ENCODE assay signal across 13 cellular contexts in genomic region chr1:101111461-101111860, GRCh38.
A peak's percentile ranks its signal among the peaks of the same experiment; 100 is the strongest.
DNase-seq lines count a peak whose midpoint lies in the region; ATAC-seq, FAIRE-seq and TF ChIP-seq lines count a peak whose summit lies in the region.
"Had no signal": no experiment of that assay in that cellular context is flagged by ENCODE, and none has a peak within 500 bp of the region (broad histone marks: within the 10 kb centered on the region; RNA-seq: fewer than 3 reads in every experiment).

No MANE protein-coding gene starts in this region.

- H3K9me3 ChIP-seq in KOPT-K1 (ENCODE audit: insufficient read depth, low read length, poor library complexity, severe bottlenecking) (no peaks in the 10 kb centered on the region), GM12878 (replicated peaks; ENCODE audit: control insufficient read depth, insufficient read depth, low read length) (no peaks in the 10 kb centered on the region), parathyroid adenoma (ENCODE audit: control insufficient read depth, low read length) (no peaks in the 10 kb centered on the region)

- H3K27ac Mint-ChIP-seq in activated CD4-positive, alpha-beta T cell treated with anti-CD3 and anti-CD28 coated beads, Interleukin-2, amount 10 ng/mL, durations not matched to agents 7 days and 5 days = peak overlapping the region; percentile 95
- H3K27ac Mint-ChIP-seq in mesothelial cell of epicardium = no peak overlapping the region

- in situ Hi-C loops in GM12878 (cut with MboI) = no loop called here

- TF ChIP-seq POLR2A in GM12878 (IDR thresholded peaks at IDR 0.05; ENCODE audit: low read depth, low read length) = no peak

- peak overlapping the region; percentile 51 for H3K4me3 Mint-ChIP-seq in activated CD4-positive, alpha-beta T cell treated with anti-CD3 and anti-CD28 coated beads, Interleukin-2, amount 10 ng/mL, durations not matched to agents 7 days and 5 days
- no peak overlapping the region for H3K4me3 Mint-ChIP-seq in mesothelial cell of epicardium

- TF ChIP-seq RAD21 in GM12878 (IDR thresholded peaks at IDR 0.05; ENCODE audit: insufficient read depth, low read depth, low read length) = no peak

- H3K27ac ChIP-seq in KOPT-K1 (ENCODE audit: low read depth, low read length, poor library complexity, severe bottlenecking) (peak overlapping the region; percentile 98), GM12878 (ENCODE audit: control insufficient read depth, insufficient read depth) (peak overlapping the region; percentile 11; the same call in 1 of the 2 replicates), parathyroid adenoma (peak overlapping the region; percentile 4)

- no peak for FAIRE-seq in GM12878 (lab: Jason Lieb, UNC)
- FAIRE-seq: colon, urothelium cell line had no signal

- TF ChIP-seq EP300 in GM12878 (IDR thresholded peaks at IDR 0.05; ENCODE audit: borderline replicate concordance in 1 of 2, control insufficient read depth in 1 of 2, low read depth in 2 of 2, low read length in 2 of 2) = no peak

- 96% methylated on average over 1 of the region's 1 CpG for WGBS in GM12878 (ENCODE audit: insufficient coverage, insufficient replicate concordance, low lambda C conversion rate, missing lambda C conversion rate)

- RAD21 ChIA-PET in GM12878 (lab: Charles Lee; ENCODE audit: unreplicated experiment) = no interaction called here

- H3K9ac ChIP-seq in GM12878 (ENCODE audit: control insufficient read depth, insufficient read depth, low read length) = no peak overlapping the region
- H3K9ac ChIP-seq in parathyroid adenoma = no peak overlapping the region

- SMC1A ChIA-PET in GM12878 (lab: Charles Lee; ENCODE audit: uncharacterized antibody, unreplicated experiment) = interaction anchor here (1.6 to 2.1 kb wide), 2 partner anchors 10 to 329 kb away, joined by 3 to 11 read pairs; no protein-coding TSS in a partner anchor

- H3K27me3 Mint-ChIP-seq in activated CD4-positive, alpha-beta T cell treated with anti-CD3 and anti-CD28 coated beads, Interleukin-2, amount 10 ng/mL, durations not matched to agents 7 days and 5 days = no peaks in the 10 kb centered on the region
- H3K27me3 Mint-ChIP-seq in mesothelial cell of epicardium (ENCODE audit: low read depth) = no peaks in the 10 kb centered on the region

- intact Hi-C loops in GM12878 (cut with micrococcal nuclease; ENCODE audit: unreplicated experiment) = no loop called here

- peak overlapping the region; percentile 1; the same call in 1 of the 2 replicates for H3K4me2 ChIP-seq in GM12878 (ENCODE audit: control insufficient read depth, insufficient read depth)
- no peak overlapping the region for H3K4me2 ChIP-seq in parathyroid adenoma (ENCODE audit: low read length)

- no peak for ATAC-seq in GM12878
- ATAC-seq in HG03108 (IDR thresholded peaks at IDR 0.05; ENCODE audit: unreplicated experiment) = no peak

- H4K20me1 ChIP-seq in GM12878 (ENCODE audit: control insufficient read depth, insufficient read depth) = no peaks in the 10 kb centered on the region

- CTCF ChIA-PET in activated CD4-positive, alpha-beta T cell treated with anti-CD3 and anti-CD28 coated beads, Interleukin-2, amount 10 ng/mL, durations not matched to agents 7 days and 5 days (lab: Charles Lee) = interaction anchor here (0.8 kb wide), 1 partner anchor 198 kb away, joined by 4 read pairs; no protein-coding TSS in a partner anchor
- CTCF ChIA-PET in GM12878 (lab: Yijun Ruan, JAX) = interaction anchor here (2.1 kb wide), 1 partner anchor 15 kb away, joined by 4 read pairs; no protein-coding TSS in a partner anchor

- H3K4me3 ChIP-seq in GM12878 (no peak overlapping the region), parathyroid adenoma (ENCODE audit: low read depth, low read length) (no peak overlapping the region)

- BruUV-seq in GM12878 (replicated peaks; lab: Mats Ljungman, UMichigan) = no TSS peak

- POLR2A ChIA-PET in activated CD4-positive, alpha-beta T cell treated with anti-CD3 and anti-CD28 coated beads, Interleukin-2, amount 10 ng/mL, durations not matched to agents 7 days and 5 days (lab: Charles Lee) = interaction anchor here (0.5 kb wide), 1 partner anchor 213 kb away, joined by 3 read pairs; no protein-coding TSS in a partner anchor
- POLR2A ChIA-PET in GM12878 (lab: Charles Lee) = no interaction called here

- peaks cover 61% of the 10 kb centered on the region for H3K36me3 Mint-ChIP-seq in activated CD4-positive, alpha-beta T cell treated with anti-CD3 and anti-CD28 coated beads, Interleukin-2, amount 10 ng/mL, durations not matched to agents 7 days and 5 days (ENCODE audit: low read depth)
- peaks cover 2% of the 10 kb centered on the region for H3K36me3 Mint-ChIP-seq in mesothelial cell of epicardium

- H3K36me3 ChIP-seq in KOPT-K1 (ENCODE audit: insufficient read depth, low read length) (no peaks in the 10 kb centered on the region), GM12878 (ENCODE audit: control insufficient read depth in 2 of 2, insufficient read depth in 2 of 2, low read length in 1 of 2) (no peaks in the 10 kb centered on the region), parathyroid adenoma (ENCODE audit: control insufficient read depth, insufficient read depth, low read length) (no peaks in the 10 kb centered on the region)

- peaks cover 78% of the 10 kb centered on the region for H3K4me1 Mint-ChIP-seq in activated CD4-positive, alpha-beta T cell treated with anti-CD3 and anti-CD28 coated beads, Interleukin-2, amount 10 ng/mL, durations not matched to agents 7 days and 5 days
- peaks cover 8% of the 10 kb centered on the region for H3K4me1 Mint-ChIP-seq in mesothelial cell of epicardium

- no peaks in the 10 kb centered on the region for H3K27me3 ChIP-seq in GM12878 (replicated peaks in 1 of 2; ENCODE audit: control insufficient read depth in 2 of 2, insufficient read depth in 2 of 2, low read length in 1 of 2)
- H3K27me3 ChIP-seq in parathyroid adenoma (ENCODE audit: control insufficient read depth, insufficient read depth, low read length) = no peaks in the 10 kb centered on the region

- H3K9me3 Mint-ChIP-seq in activated CD4-positive, alpha-beta T cell treated with anti-CD3 and anti-CD28 coated beads, Interleukin-2, amount 10 ng/mL, durations not matched to agents 7 days and 5 days = peaks cover 32% of the 10 kb centered on the region
- no peaks in the 10 kb centered on the region for H3K9me3 Mint-ChIP-seq in mesothelial cell of epicardium

- no peak for TF ChIP-seq CTCF in GM12878 (IDR thresholded peaks at IDR 0.05 in 2 of 3, conservative IDR thresholded peaks at IDR 0.05 in 1 of 3; ENCODE audit: control insufficient read depth in 2 of 3, extremely low read depth in 1 of 3, insufficient read depth in 1 of 3, low read depth in 3 of 3, low read length in 3 of 3)
- no peak for TF ChIP-seq CTCF in parathyroid adenoma (IDR thresholded peaks at IDR 0.05)
- TF ChIP-seq CTCF in mesothelial cell of epicardium (IDR thresholded peaks at IDR 0.05; ENCODE audit: unreplicated experiment) = no peak

- H2AFZ ChIP-seq in GM12878 (ENCODE audit: control insufficient read depth, low read depth, low read length) (peak overlapping the region; percentile 31; the same call in 1 of the 2 replicates), parathyroid adenoma (no peak overlapping the region)

- DNase-seq in activated CD4-positive, alpha-beta T cell treated with anti-CD3 and anti-CD28 coated beads, Interleukin-2, amount 10 ng/mL, durations not matched to agents 7 days and 5 days = no peak
- DNase-seq in activated CD4-positive, alpha-beta T cell treated with anti-CD3 and anti-CD28 coated beads for 1 hour = no peak
- DNase-seq in GM12878 (ENCODE audit: low read depth, low spot score) = no peak
- no peak for DNase-seq in NCI-H748 (lab: John Stamatoyannopoulos, UW; ENCODE audit: unreplicated experiment)
- no peak for DNase-seq in mesothelial cell of epicardium (ENCODE audit: low spot score in 2 of 2, unreplicated experiment in 2 of 2)
- DNase-seq: NCI-H2171 treated with DMSO at 0.1 percent for 48 hours, retina, SIG-M5 had no signal

- H3K4me1 ChIP-seq in GM12878 (ENCODE audit: control insufficient read depth, insufficient read depth, low read length) (peaks cover 11% of the 10 kb centered on the region), parathyroid adenoma (no peaks in the 10 kb centered on the region)

- H3K79me2 ChIP-seq in GM12878 (ENCODE audit: control insufficient read depth, insufficient read depth, low read length) (no peaks in the 10 kb centered on the region), parathyroid adenoma (no peaks in the 10 kb centered on the region)

TF ChIP-seq in GM12878, 131 proteins besides CTCF, POLR2A, EP300 and RAD21:
- TF ChIP-seq NBN (IDR thresholded peaks at IDR 0.05) = no peak
- no peak for TF ChIP-seq BRCA1 (IDR thresholded peaks at IDR 0.05; ENCODE audit: low read depth, low read length)
- TF ChIP-seq MAX (IDR thresholded peaks at IDR 0.05; ENCODE audit: low read depth, low read length) = no peak
- TF ChIP-seq SREBF2 (IDR thresholded peaks at IDR 0.05; ENCODE audit: low read length) = no peak
- no peak for TF ChIP-seq SIN3A (IDR thresholded peaks at IDR 0.05; ENCODE audit: low read depth, low read length)
- TF ChIP-seq ZBED1 (IDR thresholded peaks at IDR 0.05; ENCODE audit: borderline replicate concordance) = no peak
- no peak for TF ChIP-seq DPF2 (IDR thresholded peaks at IDR 0.05)
- TF ChIP-seq EZH2 (IDR thresholded peaks at IDR 0.05; ENCODE audit: borderline replicate concordance, control insufficient read depth, low read depth, low read length) = no peak
- no peak for TF ChIP-seq RBBP5 (conservative IDR thresholded peaks at IDR 0.05)
- no peak for TF ChIP-seq SREBF1 (IDR thresholded peaks at IDR 0.05; ENCODE audit: low read length)
- no peak for TF ChIP-seq SMARCA5 (IDR thresholded peaks at IDR 0.05)
- no peak for TF ChIP-seq MLLT1 (IDR thresholded peaks at IDR 0.05)

Comparison
In these comparisons a context has a peak if more than half of its experiments do, and no peak if none do; other contexts are left out.
1. H3K27ac ChIP-seq: peak in every context shown above with its lines; median percentile 98 in KOPT-K1; 11 in GM12878; 4 in parathyroid adenoma.